8 cellular contexts compared by ENCODE assay signal in genomic region chr19:48500830-48501445, GRCh38. TPM values are rescaled to one million over a fixed set of nuclear protein-coding genes. Genes with fewer than 3 reads are reported as not detected.
DNase-seq lines count a peak whose midpoint lies in the region; ATAC-seq and TF ChIP-seq lines count a peak whose summit lies in the region.

No MANE protein-coding gene starts in this region.

- H3F3A ChIP-seq in PC-3 (ENCODE audit: low read length, unreplicated experiment) = no peaks in the 10 kb centered on the region

- TF ChIP-seq POLR2A in esophagus squamous epithelium (IDR thresholded peaks at IDR 0.05) = no peak

- intact Hi-C loops in PC-3 (cut with micrococcal nuclease) (no loop called here), esophagus squamous epithelium (cut with DNase I) (no loop called here)

- peak overlapping the region; percentile 81 for H2AFZ ChIP-seq in PC-3 (ENCODE audit: low read length)
- no peak overlapping the region for H2AFZ ChIP-seq in parathyroid adenoma

- CTCF ChIA-PET in PC-3 (lab: Charles Lee) = no interaction called here

- H4K20me1 ChIP-seq in PC-3 (ENCODE audit: low read length) = no peaks in the 10 kb centered on the region

- peak overlapping the region; percentile 98 for H3K4me2 ChIP-seq in PC-3 (ENCODE audit: low read length)
- peak overlapping the region; percentile 55 for H3K4me2 ChIP-seq in parathyroid adenoma (ENCODE audit: low read length)

- peak overlapping the region; percentile 55 for H3K9ac ChIP-seq in PC-3 (ENCODE audit: low read length)
- no peak overlapping the region for H3K9ac ChIP-seq in parathyroid adenoma

- 33 to 44% methylated on average over 1 to 20 of the region's 30 CpGs for WGBS in esophagus squamous epithelium, 2 donors

- peaks cover 12% of the 10 kb centered on the region for H3K4me1 ChIP-seq in PC-3 (ENCODE audit: insufficient read depth, low read length)
- H3K4me1 ChIP-seq in esophagus squamous epithelium = peaks cover 0 to 63% (median 17%) of the 10 kb centered on the region in 3 donors
- no peaks in the 10 kb centered on the region for H3K4me1 ChIP-seq in parathyroid adenoma

- ATAC-seq in PC-3 = peak; percentile 3
- no peak for ATAC-seq in GM18520 (IDR thresholded peaks at IDR 0.05; ENCODE audit: unreplicated experiment)

- peak overlapping the region; percentile 82 for H3K4me3 ChIP-seq in PC-3 (ENCODE audit: low read length)
- peak overlapping the region; percentile 30 to 59 (median 49) for H3K4me3 ChIP-seq in esophagus squamous epithelium
- peak overlapping the region; percentile 31 for H3K4me3 ChIP-seq in parathyroid adenoma (ENCODE audit: low read depth, low read length)

- BruUV-seq in PC-3 (replicated peaks; lab: Mats Ljungman, UMichigan) = TSS peak; percentile 66

- H3K36me3 ChIP-seq in PC-3 (ENCODE audit: low read depth, low read length) = no peaks in the 10 kb centered on the region
- H3K36me3 ChIP-seq in esophagus squamous epithelium = no peaks in the 10 kb centered on the region
- H3K36me3 ChIP-seq in parathyroid adenoma (ENCODE audit: control insufficient read depth, insufficient read depth, low read length) = no peaks in the 10 kb centered on the region

- POLR2A ChIA-PET in PC-3 (lab: Charles Lee; ENCODE audit: unreplicated experiment) = no interaction called here

- no peak for TF ChIP-seq CTCF in PC-3 (conservative IDR thresholded peaks at IDR 0.05; ENCODE audit: low read depth, low read length)
- no peak for TF ChIP-seq CTCF in esophagus squamous epithelium (IDR thresholded peaks at IDR 0.05)
- TF ChIP-seq CTCF in parathyroid adenoma (IDR thresholded peaks at IDR 0.05) = no peak

- no peaks in the 10 kb centered on the region for H3K27me3 ChIP-seq in PC-3 (ENCODE audit: low read length)
- peaks cover 0 to 52% (median 0%) of the 10 kb centered on the region in 4 donors for H3K27me3 ChIP-seq in esophagus squamous epithelium
- no peaks in the 10 kb centered on the region for H3K27me3 ChIP-seq in parathyroid adenoma (ENCODE audit: control insufficient read depth, insufficient read depth, low read length)

- no peaks in the 10 kb centered on the region for H3K9me3 ChIP-seq in PC-3 (ENCODE audit: low read length)
- no peaks in the 10 kb centered on the region for H3K9me3 ChIP-seq in esophagus squamous epithelium
- no peaks in the 10 kb centered on the region for H3K9me3 ChIP-seq in parathyroid adenoma (ENCODE audit: control insufficient read depth, low read length)

- H3K27ac ChIP-seq in PC-3 (ENCODE audit: low read length) (peak overlapping the region; percentile 61; the same call in 1 of the 2 replicates), esophagus squamous epithelium (peak overlapping the region; percentile 57 to 85 (median 78)), parathyroid adenoma (no peak overlapping the region)

- DNase-seq in H4 (ENCODE audit: low spot score) (peak; percentile 4), PC-3 (no peak), esophagus squamous epithelium (lab: John Stamatoyannopoulos, UW) (no peak), cerebellar cortex (ENCODE audit: low spot score) (no peak), HPDE6-E6E7 (ENCODE audit: extremely low spot score) (no peak), SIG-M5 treated with dmso at 0.1 percent for 504 hours (lab: John Stamatoyannopoulos, UW; ENCODE audit: unreplicated experiment) (no peak)

- no peaks in the 10 kb centered on the region for H3K9me2 ChIP-seq in PC-3 (replicated peaks; ENCODE audit: low read length)

- H3K79me2 ChIP-seq in PC-3 (ENCODE audit: low read length) = no peaks in the 10 kb centered on the region
- no peaks in the 10 kb centered on the region for H3K79me2 ChIP-seq in parathyroid adenoma

RNA-seq across cellular contexts. Expression of gene LMTK3, which starts 10.7 kb away (rescaled TPM):
- total RNA-seq in H4 (2014; rRNA removed; shearing (Covaris generic)) = 0.43 TPM in 1 of 2 replicates, not detected in the other
- 4.8 and 8.3 TPM in 2 replicates for total RNA-seq in PC-3 (2014; rRNA removed)
- 1 to 10 TPM; 2.1 to 7.8 (median 2.8) TPM for total RNA-seq in esophagus squamous epithelium

RNA-seq across cellular contexts. Expression of gene CYTH2, which starts 31.8 kb away (rescaled TPM):
- total RNA-seq in H4 (2014; rRNA removed; shearing (Covaris generic)) = 44.1 and 47.8 TPM in 2 replicates
- total RNA-seq in PC-3 (2014; rRNA removed) = 50.5 and 58.6 TPM in 2 replicates
- total RNA-seq in esophagus squamous epithelium = 100 to 1,000 TPM in 1 of 4 donors, 10 to 100 TPM in 3; 40.8 to 101 (median 47.8) TPM

RNA-seq across cellular contexts. Expression of gene KCNJ14, which starts 45.6 kb away (rescaled TPM):
- total RNA-seq in H4 (2014; rRNA removed; shearing (Covaris generic)) = 0.23 and 0.41 TPM in 2 replicates
- 1.4 and 2.2 TPM in 2 replicates for total RNA-seq in PC-3 (2014; rRNA removed)
- 1 to 10 TPM in 1 of 4 donors, under 1 TPM in 3; 0.57 to 1.3 (median 0.92) TPM for total RNA-seq in esophagus squamous epithelium

RNA-seq across cellular contexts. Expression of gene SULT2B1, which starts 51.0 kb away (rescaled TPM):
- total RNA-seq in H4 (2014; rRNA removed; shearing (Covaris generic)) = 0.23 TPM in 1 of 2 replicates, not detected in the other
- total RNA-seq in PC-3 (2014; rRNA removed) (4.8 and 6.7 TPM in 2 replicates), esophagus squamous epithelium (100 to 1,000 TPM in 2 of 4 donors, 10 to 100 TPM in 2; 84.8 to 253 (median 150) TPM)

RNA-seq across cellular contexts. Expression of gene GRWD1, which starts 55.2 kb away (rescaled TPM):
- 54.8 and 65.5 TPM in 2 replicates for total RNA-seq in H4 (2014; rRNA removed; shearing (Covaris generic))
- total RNA-seq in PC-3 (2014; rRNA removed) (33.2 and 46.7 TPM in 2 replicates), esophagus squamous epithelium (10 to 100 TPM; 33.0 to 43.9 (median 34.6) TPM)

Comparison
In these comparisons a context has a peak if more than half of its experiments do, and no peak if none do; other contexts are left out.
1. H3K4me3 ChIP-seq: peak in every context shown above with its lines; median percentile 82 in PC-3; 49 in esophagus squamous epithelium; 31 in parathyroid adenoma.